ENCODE assay signal across 20 cellular contexts in the genomic region with DNA sequence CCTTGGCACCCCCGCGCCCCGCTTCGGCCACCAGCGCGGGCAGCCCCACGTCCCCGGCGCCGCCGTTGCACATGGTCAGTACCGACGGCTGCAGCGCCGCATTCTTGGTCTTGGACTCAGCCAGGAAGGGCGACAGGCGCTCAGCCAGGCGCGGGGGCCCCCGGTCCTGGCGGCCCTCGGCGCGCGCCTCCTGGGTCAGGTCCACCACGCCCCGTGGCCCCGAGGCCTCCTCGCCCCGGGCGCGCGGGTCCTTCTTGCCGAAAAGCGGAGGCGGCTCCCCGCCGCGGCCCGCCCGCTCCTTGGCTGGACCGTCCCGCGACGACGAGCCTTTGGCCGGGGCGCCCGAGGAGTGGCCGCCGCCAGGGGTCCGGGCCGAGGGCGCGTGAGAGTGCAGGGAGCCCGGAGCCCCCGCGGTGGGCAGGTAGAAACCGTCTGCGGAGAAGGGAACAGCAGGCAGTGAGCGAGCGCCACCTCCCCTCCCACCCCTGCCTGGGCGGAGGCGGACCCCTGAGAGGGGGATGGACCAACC. TPM values are rescaled to one million over a fixed set of nuclear protein-coding genes. Genes with fewer than 3 reads are reported as not detected.
DNase-seq lines count a peak whose midpoint lies in the region; ATAC-seq, FAIRE-seq and TF ChIP-seq lines count a peak whose summit lies in the region.
"Had no signal": no experiment of that assay in that cellular context is flagged by ENCODE, and none has a peak within 500 bp of the region (broad histone marks: within the 10 kb centered on the region; RNA-seq: fewer than 3 reads in every experiment).

No MANE protein-coding gene starts in this region.

- ATAC-seq in GM23338, result peak; percentile 54
- ATAC-seq: GM12878, Right ventricle myocardium inferior had no signal

- H4K91ac ChIP-seq in H1 (replicated peaks; ENCODE audit: insufficient read length, low read length), result no peak overlapping the region

- H2AFZ ChIP-seq in GM23338 (no peak overlapping the region), H1 (ENCODE audit: low read length) (peak overlapping the region; percentile 9; the same call in 1 of the 2 replicates)

- H3K79me1 ChIP-seq in H1 (ENCODE audit: low read depth, low read length), result no peaks in the 10 kb centered on the region

- H3K4me3 ChIP-seq in GM23338 (peak overlapping the region; percentile 60), H1 (ENCODE audit: extremely low read depth in 1 of 4, insufficient read depth in 2 of 4, low read depth in 3 of 4, low read length in 4 of 4) (peak overlapping the region; percentile 6 to 57 (median 20); a peak in 6 of 8 replicates), testis (peak overlapping the region; percentile 2 to 10)
- H3K4me3 ChIP-seq: GM12878 had no signal

- H2BK20ac ChIP-seq in H1 (ENCODE audit: low read length), result no peak overlapping the region

- DNase-seq in GM23338 (ENCODE audit: low spot score) (peak; percentile 58), H1 (ENCODE audit: low read depth in 1 of 2, low spot score in 2 of 2) (peak in 1 of 2 experiments; percentile 66), left kidney (ENCODE audit: low read depth, low spot score) (peak; percentile 49), testis (no peak), C1 segment of cervical spinal cord (lab: John Stamatoyannopoulos, UW) (no peak), NCI-H187 treated with DMSO at 0.1 percent for 48 hours (lab: John Stamatoyannopoulos, UW) (no peak)
- no peak for DNase-seq in T-helper 2 cell treated with Interferon-gamma antibody and Interleukin-4, amounts not matched to agents 5 μg/mL and 100 μg/mL, for 36 hours (ENCODE audit: low spot score)
- DNase-seq: CD4-positive, alpha-beta T cell; COR-L47; DMS 273 treated with DMSO at 0.1 percent for 48 hours; DND-41; HFFc6; Kasumi-1; NCI-H1417; NCI-H1694 treated with DMSO at 0.1 percent for 48 hours; NCI-H446; NCI-H526 had no signal

- H3K79me2 ChIP-seq in GM23338 (replicated peaks; ENCODE audit: insufficient read depth), result no peaks in the 10 kb centered on the region
- no peaks in the 10 kb centered on the region for H3K79me2 ChIP-seq in H1 (ENCODE audit: control insufficient read depth in 1 of 2, insufficient read depth in 2 of 2, low read length in 2 of 2)

- no peaks in the 10 kb centered on the region; the same call in 1 of the 2 replicates for H3K23me2 ChIP-seq in H1 (ENCODE audit: low read depth, low read length)

- H3K36me3 ChIP-seq in GM23338 (ENCODE audit: insufficient read depth) (no peaks in the 10 kb centered on the region), H1 (ENCODE audit: control insufficient read depth in 2 of 4, insufficient read depth in 4 of 4, low read length in 3 of 4) (no peaks in the 10 kb centered on the region), testis (ENCODE audit: low read depth, missing control alignments) (no peaks in the 10 kb centered on the region)

- H2BK5ac ChIP-seq in H1 (ENCODE audit: low read depth, low read length), result no peak overlapping the region

- H3K23ac ChIP-seq in H1 (ENCODE audit: insufficient read length), result no peak overlapping the region

- no peaks in the 10 kb centered on the region; the same call in 2 of the 3 replicates for H3K4me1 Mint-ChIP-seq in GM23338
- peaks cover 5% of the 10 kb centered on the region for H3K4me1 Mint-ChIP-seq in T-helper 2 cell treated with Interferon-gamma antibody and Interleukin-4, amounts not matched to agents 5 μg/mL and 100 μg/mL, for 36 hours (ENCODE audit: low read depth)

- no peak overlapping the region for H2BK12ac ChIP-seq in H1 (ENCODE audit: low read depth, low read length)

- H3K4me2 ChIP-seq in GM23338, result peak overlapping the region; percentile 81
- peak overlapping the region; percentile 44 to 74; a peak in 3 of 4 replicates for H3K4me2 ChIP-seq in H1 (ENCODE audit: insufficient read depth in 1 of 2, low read depth in 2 of 2, low read length in 2 of 2)

- H2BK120ac ChIP-seq in H1 (replicated peaks; ENCODE audit: low read depth, low read length), result no peak overlapping the region

- TF ChIP-seq EP300 in H1 (IDR thresholded peaks at IDR 0.05; ENCODE audit: borderline replicate concordance in 1 of 2, low read depth in 2 of 2, low read length in 2 of 2), result no peak

- intact Hi-C loops in testis (cut with DNase I; ENCODE audit: low total_unique reads), result no loop called here

- H3K14ac ChIP-seq in H1 (ENCODE audit: insufficient read length), result no peak overlapping the region

- H3K9ac ChIP-seq in H1 (replicated peaks in 1 of 4; ENCODE audit: extremely low read depth in 1 of 4, low read depth in 3 of 4, low read length in 3 of 4), result no peak overlapping the region

- H3K36me3 Mint-ChIP-seq in GM23338 (ENCODE audit: low read depth), result peaks cover 4% of the 10 kb centered on the region; the same call in 2 of the 3 replicates
- H3K36me3 Mint-ChIP-seq in T-helper 2 cell treated with Interferon-gamma antibody and Interleukin-4, amounts not matched to agents 5 μg/mL and 100 μg/mL, for 36 hours (ENCODE audit: low read depth), result peaks cover 33% of the 10 kb centered on the region

- no peaks in the 10 kb centered on the region for H3K4me1 ChIP-seq in GM23338 (ENCODE audit: insufficient read depth)
- H3K4me1 ChIP-seq in H1 (replicated peaks in 1 of 4; ENCODE audit: control insufficient read depth in 3 of 4, insufficient read depth in 4 of 4, low read length in 3 of 4), result peaks cover 0 to 6% (median 0%) of the 10 kb centered on the region in 4 experiments; a peak in 4 of 7 replicates
- peaks cover under 1% of the 10 kb centered on the region for H3K4me1 ChIP-seq in testis

- peaks cover 18% of the 10 kb centered on the region for H3K27me3 Mint-ChIP-seq in GM23338 (ENCODE audit: insufficient read depth, low read depth, poor library complexity)
- no peaks in the 10 kb centered on the region for H3K27me3 Mint-ChIP-seq in T-helper 2 cell treated with Interferon-gamma antibody and Interleukin-4, amounts not matched to agents 5 μg/mL and 100 μg/mL, for 36 hours (ENCODE audit: low read depth)
- H3K27me3 Mint-ChIP-seq: CD4-positive, alpha-beta T cell had no signal

- H3K18ac ChIP-seq in H1 (ENCODE audit: extremely low read depth, low read length), result no peak overlapping the region

- H3K27me3 ChIP-seq in GM23338 (ENCODE audit: insufficient read depth) (peaks cover 32% of the 10 kb centered on the region; the same call in 1 of the 2 replicates), H1 (replicated peaks in 1 of 4; ENCODE audit: control insufficient read depth in 3 of 4, extremely low read depth in 1 of 4, insufficient read depth in 3 of 4, low read length in 3 of 4) (peaks cover 0 to 6% (median 3%) of the 10 kb centered on the region in 4 experiments; a peak in 3 of 7 replicates), testis (no peaks in the 10 kb centered on the region)

- H3K9me3 Mint-ChIP-seq in GM23338, result no peaks in the 10 kb centered on the region
- no peaks in the 10 kb centered on the region for H3K9me3 Mint-ChIP-seq in T-helper 2 cell treated with Interferon-gamma antibody and Interleukin-4, amounts not matched to agents 5 μg/mL and 100 μg/mL, for 36 hours
- H3K9me3 Mint-ChIP-seq: CD4-positive, alpha-beta T cell; HFFc6 had no signal

- H2BK15ac ChIP-seq in H1 (ENCODE audit: low read length), result no peak overlapping the region

- H3F3A ChIP-seq in GM23338 (replicated peaks; ENCODE audit: low read depth), result no peaks in the 10 kb centered on the region; the same call in 1 of the 2 replicates

- WGBS in H1 (ENCODE audit: extremely low coverage in 1 of 2, insufficient coverage in 1 of 2, insufficient read length in 1 of 2, insufficient replicate concordance in 2 of 2, low coverage in 1 of 2, low lambda C conversion rate in 2 of 2, missing lambda C conversion rate in 1 of 2), 2 experiments, result 26% methylated on average over 18 of the region's 64 CpGs; no CpG with 5 or more reads in 1 of the 2 experiments
- WGBS in testis, 2 donors, result 64 to 82% methylated on average over 17 to 60 of the region's 64 CpGs

- no peaks in the 10 kb centered on the region for H3K9me3 ChIP-seq in H1 (ENCODE audit: insufficient read depth in 2 of 2, low read depth in 1 of 2, low read length in 1 of 2)
- no peaks in the 10 kb centered on the region for H3K9me3 ChIP-seq in testis

- H3K27ac ChIP-seq in GM23338 (ENCODE audit: low read depth), result no peak overlapping the region
- H3K27ac ChIP-seq in H1 (ENCODE audit: low read depth, low read length), result no peak overlapping the region
- no peak overlapping the region for H3K27ac ChIP-seq in testis

- no peak for TF ChIP-seq RAD21 in H1 (IDR thresholded peaks at IDR 0.05 in 1 of 2, conservative IDR thresholded peaks at IDR 0.05 in 1 of 2; ENCODE audit: low read depth in 2 of 2, low read length in 2 of 2)

- POLR2A ChIA-PET in H1 (lab: Charles Lee; ENCODE audit: partially characterized antibody), result no interaction called here

- TF ChIP-seq POLR2A in H1 (IDR thresholded peaks at IDR 0.05; ENCODE audit: control extremely low read depth in 1 of 2, low read depth in 2 of 2, low read length in 2 of 2) (no peak), testis (IDR thresholded peaks at IDR 0.05) (no peak)

- H4K5ac ChIP-seq in H1 (ENCODE audit: insufficient read length, low read depth, low read length), result no peak overlapping the region

- no peak for FAIRE-seq in H1 (lab: Jason Lieb, UNC)
- FAIRE-seq: GM12878, H54 had no signal

- no peak overlapping the region for H3K27ac Mint-ChIP-seq in GM23338
- H3K27ac Mint-ChIP-seq in T-helper 2 cell treated with Interferon-gamma antibody and Interleukin-4, amounts not matched to agents 5 μg/mL and 100 μg/mL, for 36 hours, result no peak overlapping the region
- H3K27ac Mint-ChIP-seq: CD4-positive, alpha-beta T cell; HFFc6 had no signal

- peak overlapping the region; percentile 29; the same call in 2 of the 3 replicates for H3K4me3 Mint-ChIP-seq in GM23338
- no peak overlapping the region for H3K4me3 Mint-ChIP-seq in T-helper 2 cell treated with Interferon-gamma antibody and Interleukin-4, amounts not matched to agents 5 μg/mL and 100 μg/mL, for 36 hours
- H3K4me3 Mint-ChIP-seq: CD4-positive, alpha-beta T cell; HFFc6 had no signal

- H4K20me1 ChIP-seq in GM23338 (replicated peaks; ENCODE audit: insufficient read depth) (peaks cover 4% of the 10 kb centered on the region; the same call in 1 of the 2 replicates), H1 (replicated peaks in 1 of 2; ENCODE audit: control insufficient read depth in 1 of 2, insufficient read depth in 2 of 2, low read length in 2 of 2) (peaks cover 0 to 3% of the 10 kb centered on the region in 2 experiments)

- H3K4ac ChIP-seq in H1 (replicated peaks; ENCODE audit: insufficient read length, low read depth, low read length), result no peak overlapping the region

- no peaks in the 10 kb centered on the region for H3K9me2 ChIP-seq in GM23338 (ENCODE audit: insufficient read depth)

- no peak overlapping the region for H3K56ac ChIP-seq in H1 (replicated peaks; ENCODE audit: insufficient read length, low read depth, low read length)

- H4K8ac ChIP-seq in H1 (ENCODE audit: extremely low read depth, insufficient read depth, low read length), result peak overlapping the region; percentile 25; the same call in 1 of the 2 replicates

- TF ChIP-seq CTCF in GM23338 (conservative IDR thresholded peaks at IDR 0.05; ENCODE audit: low read depth in 2 of 2) (0 out of 4 replicates have a peak, but pooled peaks of 1 of the 2 experiments have one; percentile 2), H1 (IDR thresholded peaks at IDR 0.05; ENCODE audit: control extremely low read depth in 1 of 3, insufficient read depth in 1 of 3, low read depth in 1 of 3, low read length in 3 of 3) (no peak), testis (IDR thresholded peaks at IDR 0.05) (no peak)

- no peak overlapping the region for H2AK5ac ChIP-seq in H1 (ENCODE audit: low read depth, low read length)

- CTCF ChIA-PET in H1 (lab: Charles Lee; ENCODE audit: partially characterized antibody), result interaction anchor here (1.2 kb wide), 1 partner anchor 22 kb away, joined by 4 read pairs; no protein-coding TSS in a partner anchor

RNA-seq across cellular contexts. Expression of a gene that starts 34.7 kb away (rescaled TPM):
- total RNA-seq in GM23338 (2014; rRNA removed; shearing (Covaris generic)), result 6.9 and 17.5 TPM in 2 replicates
- 2.0 and 2.1 TPM in 2 replicates for polyA plus RNA-seq in GM23338 (2016; fragmentation: Nextera tagmentation; extraction: Ambion mirVana)
- 8.6 and 9.9 TPM in 2 replicates for total RNA-seq in H1 (2021; fragmentation: NEBNext Ultra II Directional; extraction: Animal tissue kit (Norgen Biotek cat#: 25700))
- polyA plus RNA-seq in H1 (2011; rRNA removed), result 1.7 and 3.2 TPM in 2 replicates
- polyA plus RNA-seq in H1 (2011; cell fraction: cytosol; rRNA removed), result 2.3 TPM
- polyA plus RNA-seq in H1 (2011; cell fraction: nucleus; rRNA removed), result 6.3 TPM
- polyA plus RNA-seq in H1 (2012, experiment 1 of 2), result 6.6 to 8.1 TPM (median 7.1 TPM) in 4 replicates
- 6.2 TPM for polyA plus RNA-seq in H1 (2012, experiment 2 of 2)
- polyA plus RNA-seq in H1 (2013, experiment 1 of 2), result 7.2 TPM
- polyA plus RNA-seq in H1 (2013, experiment 2 of 2), result 6.0 TPM
- polyA minus RNA-seq in H1 (2011; rRNA and poly(A)+ RNA removed), result 2.0 and 2.7 TPM in 2 replicates
- 9.5 TPM for polyA minus RNA-seq in H1 (2011; cell fraction: cytosol; rRNA and poly(A)+ RNA removed)
- polyA minus RNA-seq in H1 (2011; cell fraction: nucleus; rRNA and poly(A)+ RNA removed), result 2.5 TPM
- total RNA-seq in testis, result 100 to 1,000 TPM; 117 to 128 TPM
- 56.2 TPM for polyA plus RNA-seq in testis (ENCODE audit: insufficient read depth, low read depth, low replicate concordance)

Comparison
In these comparisons a context has a peak if more than half of its experiments do, and no peak if none do; other contexts are left out.
1. DNase-seq: peak in GM23338 (single experiment) and left kidney (single experiment); none in testis (single experiment), T-helper 2 cell treated with Interferon-gamma antibody and Interleukin-4, amounts not matched to agents 5 μg/mL and 100 μg/mL, for 36 hours (single experiment), C1 segment of cervical spinal cord (0 of 14) and NCI-H187 treated with DMSO at 0.1 percent for 48 hours (single experiment).
2. H3K4me3 ChIP-seq: peak in every context shown above with its lines; median percentile 60 in GM23338; 20 in H1; 6 in testis.